In genomic region chr7:28350610-28351009, GRCh38 we compare ENCODE assay signal across 25 cellular contexts.
"Had no signal": no experiment of that assay in that cellular context is flagged by ENCODE, and none has a peak within 500 bp of the region (broad histone marks: within the 10 kb centered on the region; RNA-seq: fewer than 3 reads in every experiment).

No MANE protein-coding gene starts in this region.

- H3K4me3 ChIP-seq: left ventricle myocardium inferior, lung, neural progenitor cell, right atrium auricular region, right lobe of liver, stomach, testis, thyroid gland, transverse colon, upper lobe of left lung, vagina had no signal

- H3K9ac ChIP-seq: neural progenitor cell, parathyroid adenoma had no signal

- ATAC-seq: natural killer cell; right lobe of liver; stimulated activated naive B cell treated with anti-CD40 and anti-IgM and Interleukin-4, amounts not matched to agents 10 μg/mL and 1 μg/mL and 100 μg/mL, for 72 hours; stimulated activated naive CD8-positive, alpha-beta T cell treated with anti-CD3 and anti-CD28 coated beads, Interleukin-15, Interleukin-2, amounts not matched to agents 100 U/mL and 50 U/mL, for 24 hours had no signal

- H3K9me3 ChIP-seq: left ventricle myocardium inferior, neutrophil, right atrium auricular region, right lobe of liver, stomach, testis, thyroid gland, transverse colon, upper lobe of left lung, vagina had no signal

- H3K27ac ChIP-seq: left ventricle myocardium inferior, neural progenitor cell, neutrophil, parathyroid adenoma, right atrium auricular region, right lobe of liver, stomach, testis, thyroid gland, transverse colon, upper lobe of left lung, vagina had no signal

- DNase-seq: islet precursor cell; left ventricle myocardium inferior; mesendoderm; naive B cell; natural killer cell; nephron progenitor cell; occipital lobe; right lobe of liver; stimulated activated CD4-positive, alpha-beta T cell treated with anti-CD3 and anti-CD28 coated beads, Interleukin-12 subunit alpha, Interleukin-12 subunit beta, amount 100 ng/mL, for 4 hours; stimulated activated CD4-positive, alpha-beta T cell treated with anti-CD3 and anti-CD28 coated beads, Interleukin-15, amount 100 ng/mL, for 24 hours; stimulated activated CD4-positive, alpha-beta T cell treated with anti-CD3 and anti-CD28 coated beads, Interleukin-2, amount 100 ng/mL, for 24 hours; stimulated activated CD4-positive, alpha-beta T cell treated with anti-CD3 and anti-CD28 coated beads, Interleukin-4, amount 100 ng/mL, for 1 hour; stimulated activated naive B cell treated with anti-CD40 and anti-IgM and Interleukin-4, amounts not matched to agents 10 μg/mL and 1 μg/mL and 100 μg/mL, for 72 hours; stimulated activated naive CD8-positive, alpha-beta T cell treated with anti-CD3 and anti-CD28 coated beads, Interleukin-15, Interleukin-2, amounts not matched to agents 100 U/mL and 50 U/mL, for 24 hours; stomach; testis; thyroid gland; transverse colon; upper lobe of left lung had no signal

- H3K4me1 ChIP-seq: parathyroid adenoma, right lobe of liver, testis, upper lobe of left lung had no signal

- H2AFZ ChIP-seq: neural progenitor cell, parathyroid adenoma had no signal

- H3K36me3 ChIP-seq: left ventricle myocardium inferior, neural progenitor cell, neutrophil, right atrium auricular region, right lobe of liver, stomach, thyroid gland, transverse colon, upper lobe of left lung, vagina had no signal

- H3K27me3 ChIP-seq: neural progenitor cell, right atrium auricular region, right lobe of liver, testis, thyroid gland, transverse colon, upper lobe of left lung, vagina had no signal

- H3K79me2 ChIP-seq: parathyroid adenoma had no signal

- H3K4me2 ChIP-seq: neural progenitor cell had no signal
